In genomic region chr16:82756283-82756599, GRCh38 we compare ENCODE assay signal across 21 cellular contexts.
DNase-seq lines count a peak whose midpoint lies in the region; ATAC-seq, FAIRE-seq and TF ChIP-seq lines count a peak whose summit lies in the region.
"Had no signal": no experiment of that assay in that cellular context is flagged by ENCODE, and none has a peak within 500 bp of the region (broad histone marks: within the 10 kb centered on the region; RNA-seq: fewer than 3 reads in every experiment).

No MANE protein-coding gene starts in this region.

- in situ Hi-C loops in gastrocnemius medialis (cut with MboI; ENCODE audit: low sequenced_read_pairs in 4 of 4) = no loop called here

- no peak for TF ChIP-seq POLR2A in gastrocnemius medialis (IDR thresholded peaks at IDR 0.05)
- no peak for TF ChIP-seq POLR2A in prostate gland (IDR thresholded peaks at IDR 0.05)
- no peak for TF ChIP-seq POLR2A in body of pancreas (IDR thresholded peaks at IDR 0.05)

- H3K4me1 ChIP-seq in gastrocnemius medialis (peaks cover 37 to 38% of the 10 kb centered on the region in 2 donors), pancreas (no peaks in the 10 kb centered on the region), prostate gland (replicated peaks) (no peaks in the 10 kb centered on the region), body of pancreas (no peaks in the 10 kb centered on the region)
- H3K4me1 ChIP-seq: parathyroid adenoma had no signal

- peak; percentile 46 for DNase-seq in ELR (ENCODE audit: low read depth)
- peak; percentile 50 to 59 for DNase-seq in foreskin fibroblast
- DNase-seq in gastrocnemius medialis = no peak
- DNase-seq in pancreas = no peak
- DNase-seq in prostate gland (ENCODE audit: low spot score) = no peak
- no peak for DNase-seq in body of pancreas
- DNase-seq: activated CD8-positive, alpha-beta memory T cell treated with anti-CD3 and anti-CD28 coated beads for 24 hours; activated naive CD8-positive, alpha-beta T cell treated with anti-CD3 and anti-CD28 coated beads, Interleukin-2, amount 50 U/mL, for 24 hours; cerebellar nuclear complex; naive B cell; stimulated activated CD4-positive, alpha-beta T cell treated with anti-CD3 and anti-CD28 coated beads, Interleukin-4, amount 100 ng/mL, for 24 hours; T-helper 9 cell had no signal

- H3K36me3 ChIP-seq in gastrocnemius medialis (no peaks in the 10 kb centered on the region), pancreas (no peaks in the 10 kb centered on the region), prostate gland (no peaks in the 10 kb centered on the region), body of pancreas (replicated peaks in 1 of 2; ENCODE audit: insufficient read depth in 1 of 2, low read depth in 2 of 2) (no peaks in the 10 kb centered on the region)
- H3K36me3 ChIP-seq: BLaER1, gastroesophageal sphincter, SJSA1, vagina had no signal

- H3K4me3 ChIP-seq in foreskin fibroblast (ENCODE audit: low read depth in 1 of 2, low read length in 2 of 2) (no peak overlapping the region), gastrocnemius medialis (no peak overlapping the region), pancreas (no peak overlapping the region), prostate gland (no peak overlapping the region), body of pancreas (no peak overlapping the region)
- H3K4me3 ChIP-seq: BLaER1, gastroesophageal sphincter, lung, SJSA1, smooth muscle cell, vagina had no signal

- intact Hi-C loops in gastrocnemius medialis (cut with DNase I; ENCODE audit: low total_unique reads) = loop anchor here (10.0 kb wide), 1 partner anchor 599 kb away; no protein-coding TSS in a partner anchor
- intact Hi-C loops in pancreas (cut with DNase I) = no loop called here
- intact Hi-C loops in prostate gland (cut with DNase I) = no loop called here
- intact Hi-C loops in body of pancreas (cut with DNase I) = no loop called here

- no peaks in the 10 kb centered on the region for H3K27me3 ChIP-seq in gastrocnemius medialis
- no peaks in the 10 kb centered on the region for H3K27me3 ChIP-seq in pancreas
- no peaks in the 10 kb centered on the region for H3K27me3 ChIP-seq in prostate gland (replicated peaks; ENCODE audit: insufficient read depth)
- H3K27me3 ChIP-seq in body of pancreas = no peaks in the 10 kb centered on the region
- H3K27me3 ChIP-seq: BLaER1, gastroesophageal sphincter, SJSA1, vagina had no signal

- WGBS in pancreas, 2 donors = 61 to 67% methylated on average over 3 of the region's 3 CpGs
- WGBS in prostate gland = 72% methylated on average over 3 of the region's 3 CpGs
- 65 to 72% methylated on average over 3 of the region's 3 CpGs for whole genome bisulfite sequencing in body of pancreas, 2 donors

- H3K27ac ChIP-seq in gastrocnemius medialis = peak overlapping the region in 3 of 4 donors; percentile 21 to 61 (median 57)
- no peak overlapping the region for H3K27ac ChIP-seq in pancreas
- no peak overlapping the region for H3K27ac ChIP-seq in prostate gland
- H3K27ac ChIP-seq in body of pancreas = no peak overlapping the region
- H3K27ac ChIP-seq: BLaER1, gastroesophageal sphincter, parathyroid adenoma, SJSA1, vagina had no signal

- FAIRE-seq in pancreas (lab: Jason Lieb, UNC) = no peak

- no peaks in the 10 kb centered on the region for H3K9me3 ChIP-seq in gastrocnemius medialis
- H3K9me3 ChIP-seq in pancreas = no peaks in the 10 kb centered on the region
- no peaks in the 10 kb centered on the region for H3K9me3 ChIP-seq in prostate gland
- no peaks in the 10 kb centered on the region for H3K9me3 ChIP-seq in body of pancreas
- H3K9me3 ChIP-seq: gastroesophageal sphincter, SJSA1, vagina had no signal

- no peak for TF ChIP-seq CTCF in foreskin fibroblast (IDR thresholded peaks at IDR 0.05; ENCODE audit: low read depth, low read length)
- TF ChIP-seq CTCF in gastrocnemius medialis (IDR thresholded peaks at IDR 0.05 in 4 of 5, conservative IDR thresholded peaks at IDR 0.05 in 1 of 5) = no peak
- TF ChIP-seq CTCF in pancreas (IDR thresholded peaks at IDR 0.05) = no peak
- no peak for TF ChIP-seq CTCF in prostate gland (IDR thresholded peaks at IDR 0.05)
- TF ChIP-seq CTCF in body of pancreas (IDR thresholded peaks at IDR 0.05) = no peak

- ATAC-seq in SK-N-SH treated with all-trans-retinoic acid at 6 μM for 48 hours (peak; percentile 85), gastrocnemius medialis (no peak), pancreas (no peak), body of pancreas (no peak)
- ATAC-seq: activated CD4-positive, CD25-positive, alpha-beta regulatory T cell treated with anti-CD3 and anti-CD28 coated beads, Interleukin-2, amount 50 U/mL, for 24 hours; activated naive CD8-positive, alpha-beta T cell treated with anti-CD3 and anti-CD28 coated beads, Interleukin-2, amount 50 U/mL, for 24 hours; gastroesophageal sphincter had no signal

TF ChIP-seq in SK-N-SH treated with all-trans-retinoic acid at 6 μM for 48 hours, 23 proteins besides CTCF, POLR2A, EP300 and RAD21 (continues in another document):
- TF ChIP-seq ZFP30 (CRISPR knock-in tag; IDR thresholded peaks at IDR 0.05) (no peak), ZNF8 (CRISPR knock-in tag; IDR thresholded peaks at IDR 0.05) (no peak), TSHZ2 (CRISPR knock-in tag; IDR thresholded peaks at IDR 0.05) (no peak), SNAI2 (CRISPR knock-in tag; IDR thresholded peaks at IDR 0.05) (no peak), PPARA (CRISPR knock-in tag; IDR thresholded peaks at IDR 0.05; ENCODE audit: borderline replicate concordance) (no peak), ZNF70 (CRISPR knock-in tag; IDR thresholded peaks at IDR 0.05) (no peak), ISL1 (CRISPR knock-in tag; IDR thresholded peaks at IDR 0.05) (no peak), CSRNP3 (CRISPR knock-in tag; IDR thresholded peaks at IDR 0.05) (no peak), ZC3H10 (CRISPR knock-in tag; IDR thresholded peaks at IDR 0.05) (no peak), OSR1 (CRISPR knock-in tag; IDR thresholded peaks at IDR 0.05) (no peak), POU6F1 (CRISPR knock-in tag; IDR thresholded peaks at IDR 0.05; ENCODE audit: borderline replicate concordance, low read depth) (no peak), ZFP3 (CRISPR knock-in tag; IDR thresholded peaks at IDR 0.05) (no peak)

Comparison
In these comparisons a context has a peak if more than half of its experiments do, and no peak if none do; other contexts are left out.
1. DNase-seq: peak in ELR (single experiment) and foreskin fibroblast (2 of 2); none in gastrocnemius medialis (0 of 2), pancreas (0 of 6), prostate gland (single experiment) and body of pancreas (0 of 4).
2. H3K27ac ChIP-seq: peak in gastrocnemius medialis (3 of 4); none in pancreas (0 of 4), prostate gland (0 of 2) and body of pancreas (0 of 4).